9 cellular contexts compared by ENCODE assay signal in the genomic region with DNA sequence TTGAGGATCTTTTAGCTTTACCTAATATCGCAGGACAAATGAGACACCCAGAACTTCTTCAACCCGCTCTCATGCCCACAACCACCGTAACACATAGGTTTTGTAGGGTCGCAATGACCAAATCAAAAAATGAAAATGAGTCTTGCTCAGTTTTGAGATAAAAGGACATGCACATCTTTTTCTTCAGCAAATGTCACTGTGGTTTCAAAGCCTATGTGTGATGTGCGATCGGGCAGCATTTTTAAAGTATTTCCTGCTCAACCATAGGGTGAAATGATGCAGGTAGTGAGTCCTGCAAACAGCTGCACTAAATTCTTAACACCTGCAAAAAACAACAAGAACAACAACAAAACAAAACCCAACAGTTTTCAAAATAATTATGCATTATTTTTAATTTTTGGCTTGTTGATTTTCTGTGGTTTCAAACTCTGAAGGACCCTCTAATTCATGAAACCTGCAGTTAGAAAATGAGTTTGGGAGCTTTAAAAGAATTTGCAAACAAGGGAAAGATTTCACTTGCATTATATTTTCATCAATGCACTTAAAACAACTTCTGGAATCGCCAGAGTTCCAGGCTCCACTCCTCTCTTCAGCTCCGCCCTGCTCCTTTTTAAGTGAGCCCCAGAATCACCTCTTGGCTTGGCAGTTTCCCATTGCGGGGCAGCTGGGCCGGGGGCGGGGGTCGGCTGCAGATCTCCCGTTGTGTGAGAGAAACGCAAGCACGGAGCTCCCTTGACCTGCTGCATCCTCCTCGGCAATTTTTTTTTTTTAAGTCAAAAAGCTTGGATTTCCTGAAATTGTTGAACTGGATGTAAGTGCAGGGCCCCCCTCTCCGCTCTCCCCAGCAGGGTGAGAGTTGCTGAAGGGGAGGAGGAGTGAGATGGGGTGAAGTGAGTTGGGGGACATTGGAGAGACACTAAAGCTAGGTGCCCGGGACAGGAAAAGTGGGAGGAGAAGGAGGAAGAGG.
DNase-seq lines count a peak whose midpoint lies in the region; ATAC-seq, FAIRE-seq and TF ChIP-seq lines count a peak whose summit lies in the region.
"Had no signal": no experiment of that assay in that cellular context is flagged by ENCODE, and none has a peak within 500 bp of the region (broad histone marks: within the 10 kb centered on the region; RNA-seq: fewer than 3 reads in every experiment).

No MANE protein-coding gene starts in this region.

- H3K4me1 ChIP-seq in A549 = peaks cover 18% of the 10 kb centered on the region
- H3K4me1 ChIP-seq in HUES64 (ENCODE audit: insufficient read depth, low read length) = peaks cover 11% of the 10 kb centered on the region

- no peaks in the 10 kb centered on the region for H3K36me3 Mint-ChIP-seq in naive B cell

- no peak for TF ChIP-seq CTCF in A549 (IDR thresholded peaks at IDR 0.05)
- no peak for TF ChIP-seq CTCF in choroid plexus epithelial cell (conservative IDR thresholded peaks at IDR 0.05; ENCODE audit: low read depth, low read length)

- TF ChIP-seq POLR2A in A549 (IDR thresholded peaks at IDR 0.05; ENCODE audit: low read length) = no peak

- H3K4me3 Mint-ChIP-seq in naive B cell = peak overlapping the region; percentile 47 to 97 (median 94)

- DNase-seq in A549 (ENCODE audit: low read depth in 1 of 2, low spot score in 1 of 2) = no peak
- peak; percentile 60 for DNase-seq in choroid plexus epithelial cell (ENCODE audit: low read depth)
- DNase-seq in naive B cell = no peak
- DNase-seq in cerebellar cortex (ENCODE audit: low spot score) = no peak
- DNase-seq in stimulated activated CD4-positive, alpha-beta T cell treated with anti-CD3 and anti-CD28 coated beads, Interleukin-4, amount 100 ng/mL, for 24 hours = no peak
- DNase-seq in SHP77 treated with DMSO at 0.1 percent for 48 hours (lab: John Stamatoyannopoulos, UW) = no peak
- DNase-seq: GF-D8 had no signal

- 43% methylated on average over 18 of the region's 18 CpGs for WGBS in A549 (ENCODE audit: missing lambda C conversion rate)
- 34% methylated on average over 18 of the region's 18 CpGs for WGBS in HUES64

- peak; percentile 28 for FAIRE-seq in A549 (lab: Jason Lieb, UNC)

- H3K36me3 ChIP-seq in HUES64 (ENCODE audit: insufficient read depth, low read length) = no peaks in the 10 kb centered on the region

- no peaks in the 10 kb centered on the region for H3K9me3 Mint-ChIP-seq in naive B cell

- peak in 1 of 2 experiments; percentile 8; a peak in 3 of 6 replicates for ATAC-seq in A549
- ATAC-seq in naive B cell (ENCODE audit: low read depth in 2 of 2) = no peak
- no peak for ATAC-seq in HG03354 (IDR thresholded peaks at IDR 0.05; ENCODE audit: poor library complexity, severe bottlenecking, unreplicated experiment)

- H3K27ac ChIP-seq in A549 (peak overlapping the region; percentile 61 to 84; a peak in 5 of 6 replicates), HUES64 (ENCODE audit: low read depth, low read length) (no peak overlapping the region)

- H3K9me3 ChIP-seq in A549 = no peaks in the 10 kb centered on the region
- no peaks in the 10 kb centered on the region for H3K9me3 ChIP-seq in HUES64 (ENCODE audit: insufficient read depth, low read depth, low read length)

- POLR2A ChIA-PET in A549 (lab: Yijun Ruan, JAX) = interaction anchor here (0.6 to 1.1 kb wide), 3 partner anchors 56 to 80 kb away, joined by 4 to 9 read pairs (median 6); partner anchors contain the start of gene PRR5L

- peak overlapping the region; percentile 70 for H3K4me3 ChIP-seq in A549
- peak overlapping the region; percentile 83 for H3K4me3 ChIP-seq in HUES64 (ENCODE audit: low read length)
- peak overlapping the region; percentile 88 for H3K4me3 ChIP-seq in choroid plexus epithelial cell (ENCODE audit: low read depth, low read length)

- H3K9ac ChIP-seq in HUES64 (ENCODE audit: low read depth, low read length) = 0 out of 2 replicates have a peak overlapping the region, but pooled peaks have one; percentile 44

- H3K27ac Mint-ChIP-seq in naive B cell = peak overlapping the region in 1 of 6 donors; percentile 80

- CTCF ChIA-PET in A549 (lab: Yijun Ruan, JAX) = interaction anchor here (0.7 to 6.1 kb wide), 19 partner anchors 12 to 135 kb away, joined by 3 to 51 read pairs (median 6); partner anchors contain the start of genes PRR5L and TRAF6

- TF ChIP-seq RAD21 in A549 (conservative IDR thresholded peaks at IDR 0.05 in 1 of 2, IDR thresholded peaks at IDR 0.05 in 1 of 2) = no peak

- no peak for TF ChIP-seq EP300 in A549 (IDR thresholded peaks at IDR 0.05)

- H3K4me1 Mint-ChIP-seq in naive B cell = peaks cover 22 to 30% (median 26%) of the 10 kb centered on the region in 3 donors

- H3K27me3 Mint-ChIP-seq in naive B cell = peaks cover 33 to 46% (median 33%) of the 10 kb centered on the region in 3 donors

- peaks cover 29% of the 10 kb centered on the region for H3K27me3 ChIP-seq in HUES64 (ENCODE audit: insufficient read depth, low read length)

- peak overlapping the region; percentile 95 for H3K4me2 ChIP-seq in A549

TF ChIP-seq in A549, 52 proteins besides CTCF, POLR2A, EP300 and RAD21:
- TF ChIP-seq RCOR1 (IDR thresholded peaks at IDR 0.05; ENCODE audit: low read depth, low read length) (no peak), USF2 (IDR thresholded peaks at IDR 0.05) (no peak), JUN (IDR thresholded peaks at IDR 0.05) (no peak)
TF ChIP-seq in A549: peak in this region for 0.
